ENCODE assay signal across 8 cellular contexts in genomic region chr17:7336240-7337175, GRCh38. TPM values are rescaled to one million over a fixed set of nuclear protein-coding genes. Genes with fewer than 3 reads are reported as not detected.
DNase-seq lines count a peak whose midpoint lies in the region; ATAC-seq lines count a peak whose summit lies in the region.

Gene ACAP1, plus strand, starts transcription at chr17:7336529. Its CDS starts 206 bp downstream, at chr17:7336735.

- peak; percentile 78 for ATAC-seq in GM18511 (IDR thresholded peaks at IDR 0.05; ENCODE audit: unreplicated experiment)
- ATAC-seq in HG03521 (IDR thresholded peaks at IDR 0.05; ENCODE audit: unreplicated experiment), result peak; percentile 56
- no peak for ATAC-seq in Right ventricle myocardium superior (ENCODE audit: poor library complexity)

- DNase-seq in activated CD4-positive, alpha-beta T cell treated with anti-CD3 and anti-CD28 coated beads, Interleukin-2, amount 50 U/mL, for 1 hour, result peak; percentile 86
- DNase-seq in Right ventricle myocardium superior (peak; percentile 70), foreskin melanocyte (no peak), pons (ENCODE audit: low spot score) (no peak), NCI-H146 treated with DMSO at 0.1 percent for 48 hours (lab: John Stamatoyannopoulos, UW; ENCODE audit: unreplicated experiment) (no peak)
- peak; percentile 83 for DNase-seq in stimulated activated CD4-positive, alpha-beta T cell treated with anti-CD3 and anti-CD28 coated beads, Interleukin-4, amount 100 ng/mL, for 1 hour

- intact Hi-C loops in Right ventricle myocardium superior (cut with DNase I), result no loop called here

RNA-seq across cellular contexts. Expression of gene ACAP1, which starts in this region (rescaled TPM):
- total RNA-seq in Right ventricle myocardium superior, result 14.9 TPM

Comparison
In these comparisons a context has a peak if more than half of its experiments do, and no peak if none do; other contexts are left out.
1. DNase-seq: peak in activated CD4-positive, alpha-beta T cell treated with anti-CD3 and anti-CD28 coated beads, Interleukin-2, amount 50 U/mL, for 1 hour (single experiment), Right ventricle myocardium superior (single experiment) and stimulated activated CD4-positive, alpha-beta T cell treated with anti-CD3 and anti-CD28 coated beads, Interleukin-4, amount 100 ng/mL, for 1 hour (single experiment); none in foreskin melanocyte (single experiment), pons (single experiment) and NCI-H146 treated with DMSO at 0.1 percent for 48 hours (single experiment).